ENCODE assay signal across 8 cellular contexts in the genomic region with DNA sequence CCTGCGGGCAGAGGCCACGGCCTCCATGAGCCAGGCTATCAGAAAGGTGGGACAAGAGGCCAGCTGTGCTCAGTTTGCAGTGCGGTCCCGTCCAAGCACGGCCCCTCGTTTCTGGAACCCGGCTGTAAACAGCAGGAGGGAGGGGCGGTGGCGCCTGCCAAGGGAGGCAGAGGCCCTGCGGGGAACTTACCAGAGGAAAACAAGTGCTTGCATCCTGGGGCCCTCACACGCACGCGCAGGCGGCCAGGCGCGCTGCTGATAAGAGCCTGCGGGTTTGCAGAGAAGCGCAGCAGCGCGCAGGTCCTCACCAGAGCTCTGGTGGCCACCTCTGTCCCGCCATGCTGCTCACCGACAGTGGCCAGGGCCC. TPM values are rescaled to one million over a fixed set of nuclear protein-coding genes. Genes with fewer than 3 reads are reported as not detected.
DNase-seq lines count a peak whose midpoint lies in the region; ATAC-seq, FAIRE-seq and TF ChIP-seq lines count a peak whose summit lies in the region.

No MANE protein-coding gene starts in this region.

- peak; percentile 20 to 90 (median 68) for DNase-seq in CD4-positive, CD25-positive, alpha-beta regulatory T cell
- DNase-seq in T-helper 1 cell (peak in 3 of 5 donors; percentile 30 to 56 (median 37)), chondrocyte (ENCODE audit: low spot score) (peak; percentile 83), neural progenitor cell (ENCODE audit: low spot score) (no peak), NCI-H774 (lab: John Stamatoyannopoulos, UW) (no peak), GM19239 (ENCODE audit: insufficient read length, low spot score) (no peak), GM20000 (ENCODE audit: low spot score) (no peak)

- peak; percentile 77 to 81 for ATAC-seq in CD4-positive, CD25-positive, alpha-beta regulatory T cell (ENCODE audit: low read depth in 2 of 2)
- ATAC-seq in HG02588 (IDR thresholded peaks at IDR 0.05; ENCODE audit: unreplicated experiment) = no peak

- no peaks in the 10 kb centered on the region for H3K36me3 Mint-ChIP-seq in CD4-positive, CD25-positive, alpha-beta regulatory T cell
- H3K36me3 Mint-ChIP-seq in chondrocyte (ENCODE audit: low read depth) (no peaks in the 10 kb centered on the region), neural progenitor cell (peaks cover 5% of the 10 kb centered on the region)

- peak overlapping the region; percentile 60 for H3K4me2 ChIP-seq in neural progenitor cell

- peaks cover 26% of the 10 kb centered on the region for H3F3A ChIP-seq in neural progenitor cell (ENCODE audit: low read depth)

- H3K4me3 ChIP-seq in CD4-positive, CD25-positive, alpha-beta regulatory T cell (ENCODE audit: low read depth, low read length) = no peak overlapping the region
- H3K4me3 ChIP-seq in neural progenitor cell = no peak overlapping the region

- peaks cover 7% of the 10 kb centered on the region for H4K20me1 ChIP-seq in neural progenitor cell (ENCODE audit: low read depth)

- TF ChIP-seq CTCF in chondrocyte (IDR thresholded peaks at IDR 0.05) (no peak), neural progenitor cell (IDR thresholded peaks at IDR 0.05) (no peak), GM20000 (IDR thresholded peaks at IDR 0.05; ENCODE audit: extremely low read depth, missing control alignments) (no peak)

- no peaks in the 10 kb centered on the region for H3K9me3 ChIP-seq in CD4-positive, CD25-positive, alpha-beta regulatory T cell (ENCODE audit: control insufficient read depth in 2 of 2, low read length in 2 of 2)
- no peaks in the 10 kb centered on the region for H3K9me3 ChIP-seq in neural progenitor cell (ENCODE audit: low read depth)

- no peaks in the 10 kb centered on the region for H3K36me3 ChIP-seq in CD4-positive, CD25-positive, alpha-beta regulatory T cell (ENCODE audit: control insufficient read depth, insufficient read depth, low read length)
- no peaks in the 10 kb centered on the region for H3K36me3 ChIP-seq in neural progenitor cell

- no peaks in the 10 kb centered on the region for H3K27me3 ChIP-seq in CD4-positive, CD25-positive, alpha-beta regulatory T cell (ENCODE audit: control insufficient read depth, insufficient read depth, low read length)
- H3K27me3 ChIP-seq in neural progenitor cell = no peaks in the 10 kb centered on the region

- FAIRE-seq in GM19239 (lab: Jason Lieb, UNC) = no peak

- peaks cover 9% of the 10 kb centered on the region for H3K79me2 ChIP-seq in neural progenitor cell (ENCODE audit: low read depth)

- H3K27me3 Mint-ChIP-seq in CD4-positive, CD25-positive, alpha-beta regulatory T cell = no peaks in the 10 kb centered on the region
- H3K27me3 Mint-ChIP-seq in chondrocyte (ENCODE audit: low read depth) (no peaks in the 10 kb centered on the region), neural progenitor cell (ENCODE audit: insufficient read depth, low read depth) (peaks cover 7% of the 10 kb centered on the region)

- H3K4me3 Mint-ChIP-seq in CD4-positive, CD25-positive, alpha-beta regulatory T cell = peak overlapping the region; percentile 89 to 94 (median 92)
- H3K4me3 Mint-ChIP-seq in chondrocyte (ENCODE audit: unreplicated experiment) (no peak overlapping the region), neural progenitor cell (no peak overlapping the region)

- peaks cover 26% of the 10 kb centered on the region for H3K4me1 ChIP-seq in CD4-positive, CD25-positive, alpha-beta regulatory T cell (ENCODE audit: control insufficient read depth, insufficient read depth, low read length, poor library complexity, severe bottlenecking)
- H3K4me1 ChIP-seq in neural progenitor cell = peaks cover 39% of the 10 kb centered on the region

- no peaks in the 10 kb centered on the region for H3K9me3 Mint-ChIP-seq in CD4-positive, CD25-positive, alpha-beta regulatory T cell
- H3K9me3 Mint-ChIP-seq in chondrocyte (ENCODE audit: low read depth) (no peaks in the 10 kb centered on the region), neural progenitor cell (no peaks in the 10 kb centered on the region)

- H3K27ac ChIP-seq in CD4-positive, CD25-positive, alpha-beta regulatory T cell (ENCODE audit: insufficient read depth, low read length, poor library complexity, severe bottlenecking) = peak overlapping the region; percentile 23
- peak overlapping the region; percentile 63 for H3K27ac ChIP-seq in neural progenitor cell

- H3K27ac Mint-ChIP-seq in CD4-positive, CD25-positive, alpha-beta regulatory T cell = peak overlapping the region; percentile 85 to 86 (median 86)
- H3K27ac Mint-ChIP-seq in chondrocyte (ENCODE audit: unreplicated experiment) = no peak overlapping the region
- no peak overlapping the region for H3K27ac Mint-ChIP-seq in neural progenitor cell

- peaks cover 0 to 34% (median 12%) of the 10 kb centered on the region in 4 donors for H3K4me1 Mint-ChIP-seq in CD4-positive, CD25-positive, alpha-beta regulatory T cell
- H3K4me1 Mint-ChIP-seq in chondrocyte (ENCODE audit: low read depth) (peaks cover 5% of the 10 kb centered on the region), neural progenitor cell (peaks cover 35% of the 10 kb centered on the region)

- no peak overlapping the region for H3K9ac ChIP-seq in neural progenitor cell

- no peak overlapping the region for H2AFZ ChIP-seq in neural progenitor cell (replicated peaks)

RNA-seq across cellular contexts. Expression of a gene that starts 10.7 kb away (rescaled TPM):
- 21.5 TPM for total RNA-seq in CD4-positive, CD25-positive, alpha-beta regulatory T cell
- polyA plus RNA-seq in CD4-positive, CD25-positive, alpha-beta regulatory T cell = 10 to 100 TPM; 14.1 to 26.4 (median 19.4) TPM
- total RNA-seq in chondrocyte (1.4 to 4.4 TPM (median 3.8 TPM) in 3 replicates), neural progenitor cell (ENCODE audit: low replicate concordance) (0.79 and 3.5 TPM in 2 replicates)

RNA-seq across cellular contexts. Expression of a gene that starts 32.8 kb away (rescaled TPM):
- total RNA-seq in CD4-positive, CD25-positive, alpha-beta regulatory T cell = not detected
- under 1 TPM in 1 of 4 donors, not detected in 3; 0.10 TPM for polyA plus RNA-seq in CD4-positive, CD25-positive, alpha-beta regulatory T cell
- total RNA-seq in chondrocyte (5.7 to 9.9 TPM (median 9.5 TPM) in 3 replicates), neural progenitor cell (ENCODE audit: low replicate concordance) (1.2 and 1.3 TPM in 2 replicates)

Comparison
In these comparisons a context has a peak if more than half of its experiments do, and no peak if none do; other contexts are left out.
1. DNase-seq: peak in CD4-positive, CD25-positive, alpha-beta regulatory T cell (3 of 3), T-helper 1 cell (3 of 5) and chondrocyte (single experiment); none in neural progenitor cell (single experiment), NCI-H774 (single experiment), GM19239 (single experiment) and GM20000 (single experiment).
2. H3K27ac Mint-ChIP-seq: peak in CD4-positive, CD25-positive, alpha-beta regulatory T cell (3 of 3); none in chondrocyte (single experiment) and neural progenitor cell (single experiment).
3. H3K4me3 Mint-ChIP-seq: peak in CD4-positive, CD25-positive, alpha-beta regulatory T cell (4 of 4); none in chondrocyte (single experiment) and neural progenitor cell (single experiment).